22 cellular contexts compared by ENCODE assay signal in the genomic region with DNA sequence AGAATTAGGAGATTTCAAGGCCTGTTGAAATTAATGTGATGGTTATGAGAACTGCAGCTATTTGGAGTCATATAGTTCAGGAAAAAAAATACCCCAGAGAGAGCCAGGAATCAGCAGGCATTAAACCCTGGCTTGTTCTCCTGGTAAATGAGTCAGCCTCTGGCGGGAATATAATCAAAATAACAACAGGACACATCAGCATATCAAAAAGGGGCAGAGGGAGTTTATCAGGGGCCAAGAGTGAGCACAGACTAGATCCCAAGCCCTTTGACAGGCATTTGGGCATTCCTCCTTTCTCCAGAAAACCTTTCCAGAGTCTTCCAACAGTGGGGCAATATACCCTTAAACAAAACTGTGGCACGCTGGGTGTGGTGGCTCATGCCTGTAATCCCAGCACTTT. TPM values are rescaled to one million over a fixed set of nuclear protein-coding genes. Genes with fewer than 3 reads are reported as not detected.
DNase-seq lines count a peak whose midpoint lies in the region; ATAC-seq, FAIRE-seq and TF ChIP-seq lines count a peak whose summit lies in the region.
"Had no signal": no experiment of that assay in that cellular context is flagged by ENCODE, and none has a peak within 500 bp of the region (broad histone marks: within the 10 kb centered on the region; RNA-seq: fewer than 3 reads in every experiment).

No MANE protein-coding gene starts in this region.

- H4K5ac ChIP-seq in H1 (ENCODE audit: insufficient read length, low read depth, low read length), result no peak overlapping the region

- H3K18ac ChIP-seq in H1 (ENCODE audit: extremely low read depth, low read length), result no peak overlapping the region

- H2AFZ ChIP-seq in H1 (ENCODE audit: low read length), result no peak overlapping the region

- H3K4me1 ChIP-seq in HUES48 (ENCODE audit: control insufficient read depth, insufficient read depth, low read length), result peaks cover 84% of the 10 kb centered on the region
- peaks cover 14 to 36% (median 29%) of the 10 kb centered on the region in 4 experiments for H3K4me1 ChIP-seq in H1 (replicated peaks in 1 of 4; ENCODE audit: control insufficient read depth in 3 of 4, insufficient read depth in 4 of 4, low read length in 3 of 4)
- H3K4me1 ChIP-seq in vagina, result peaks cover 39% of the 10 kb centered on the region
- no peaks in the 10 kb centered on the region for H3K4me1 ChIP-seq in foreskin keratinocyte
- H3K4me1 ChIP-seq: BE2C had no signal

- peak overlapping the region; percentile 94 for H3K27ac ChIP-seq in HUES48 (ENCODE audit: low read depth, low read length)
- peak overlapping the region; percentile 74; the same call in 1 of the 2 replicates for H3K27ac ChIP-seq in H1 (ENCODE audit: low read depth, low read length)
- H3K27ac ChIP-seq in vagina, result peak overlapping the region; percentile 30
- H3K27ac ChIP-seq in foreskin keratinocyte, result no peak overlapping the region
- H3K27ac ChIP-seq: upper lobe of left lung had no signal

- H3K56ac ChIP-seq in H1 (replicated peaks; ENCODE audit: insufficient read length, low read depth, low read length), result no peak overlapping the region

- POLR2A ChIA-PET in H1 (lab: Charles Lee; ENCODE audit: partially characterized antibody), result interaction anchor here (0.9 to 3.3 kb wide), 6 partner anchors 15 to 67 kb away, joined by 3 to 27 read pairs (median 4); a partner anchor contains a TSS

- no peak; a peak in 1 of 3 replicates for TF ChIP-seq EP300 in H1 (IDR thresholded peaks at IDR 0.05; ENCODE audit: borderline replicate concordance in 1 of 2, low read depth in 2 of 2, low read length in 2 of 2)

- CTCF ChIA-PET in H1 (lab: Charles Lee; ENCODE audit: partially characterized antibody), result interaction anchor here (1.0 to 1.5 kb wide), 3 partner anchors 12 to 75 kb away, joined by 3 to 4 read pairs (median 3); no protein-coding TSS in a partner anchor

- no peak overlapping the region for H2BK20ac ChIP-seq in H1 (ENCODE audit: low read length)

- H3K9me3 ChIP-seq in HUES48 (ENCODE audit: control insufficient read depth, insufficient read depth, low read length), result no peaks in the 10 kb centered on the region
- no peaks in the 10 kb centered on the region for H3K9me3 ChIP-seq in H1 (ENCODE audit: insufficient read depth in 2 of 2, low read depth in 1 of 2, low read length in 1 of 2)
- no peaks in the 10 kb centered on the region for H3K9me3 ChIP-seq in vagina
- H3K9me3 ChIP-seq: BE2C, upper lobe of left lung had no signal

- TF ChIP-seq CTCF in H1 (IDR thresholded peaks at IDR 0.05; ENCODE audit: control extremely low read depth in 1 of 3, insufficient read depth in 1 of 3, low read depth in 1 of 3, low read length in 3 of 3) (no peak), vagina (IDR thresholded peaks at IDR 0.05) (no peak), foreskin keratinocyte (conservative IDR thresholded peaks at IDR 0.05) (no peak)

- peak overlapping the region; percentile 30 for H3K4me3 ChIP-seq in HUES48 (ENCODE audit: low read depth, low read length)
- H3K4me3 ChIP-seq in H1 (ENCODE audit: extremely low read depth in 1 of 4, insufficient read depth in 2 of 4, low read depth in 3 of 4, low read length in 4 of 4), result peak overlapping the region in 1 of 4 experiments; percentile 44; a peak in 2 of 8 replicates
- H3K4me3 ChIP-seq in vagina, result no peak overlapping the region
- H3K4me3 ChIP-seq: upper lobe of left lung had no signal

- 0 out of 2 replicates have a peak overlapping the region, but pooled peaks have one; percentile 42 for H2BK12ac ChIP-seq in H1 (ENCODE audit: low read depth, low read length)

- intact Hi-C loops in vagina (cut with DNase I), result no loop called here

- H3K27me3 ChIP-seq in HUES48 (ENCODE audit: control insufficient read depth, insufficient read depth, low read length) (no peaks in the 10 kb centered on the region), H1 (replicated peaks in 1 of 4; ENCODE audit: control insufficient read depth in 3 of 4, extremely low read depth in 1 of 4, insufficient read depth in 3 of 4, low read length in 3 of 4) (no peaks in the 10 kb centered on the region), vagina (no peaks in the 10 kb centered on the region), foreskin keratinocyte (no peaks in the 10 kb centered on the region)
- H3K27me3 ChIP-seq: BE2C, upper lobe of left lung had no signal

- no peak overlapping the region for H4K91ac ChIP-seq in H1 (replicated peaks; ENCODE audit: insufficient read length, low read length)

- no peak for TF ChIP-seq RAD21 in H1 (IDR thresholded peaks at IDR 0.05 in 1 of 2, conservative IDR thresholded peaks at IDR 0.05 in 1 of 2; ENCODE audit: low read depth in 2 of 2, low read length in 2 of 2)

- H3K4ac ChIP-seq in H1 (replicated peaks; ENCODE audit: insufficient read length, low read depth, low read length), result no peak overlapping the region

- no peak overlapping the region for H3K23ac ChIP-seq in H1 (ENCODE audit: insufficient read length)

- H4K20me1 ChIP-seq in H1 (replicated peaks in 1 of 2; ENCODE audit: control insufficient read depth in 1 of 2, insufficient read depth in 2 of 2, low read length in 2 of 2), result peaks cover 2 to 8% of the 10 kb centered on the region in 2 experiments

- H2BK120ac ChIP-seq in H1 (replicated peaks; ENCODE audit: low read depth, low read length), result no peak overlapping the region

- ATAC-seq in foreskin keratinocyte, result no peak
- ATAC-seq: natural killer cell; stimulated activated naive CD8-positive, alpha-beta T cell treated with anti-CD3 and anti-CD28 coated beads, Interleukin-15, amount 100 ng/mL, for 72 hours had no signal

- H3K14ac ChIP-seq in H1 (ENCODE audit: insufficient read length), result no peak overlapping the region

- peaks cover 2% of the 10 kb centered on the region; the same call in 1 of the 2 replicates for H3K23me2 ChIP-seq in H1 (ENCODE audit: low read depth, low read length)

- H3K9ac ChIP-seq in HUES48 (ENCODE audit: low read depth, low read length), result peak overlapping the region; percentile 25; the same call in 1 of the 2 replicates
- no peak overlapping the region for H3K9ac ChIP-seq in H1 (replicated peaks in 1 of 4; ENCODE audit: extremely low read depth in 1 of 4, low read depth in 3 of 4, low read length in 3 of 4)

- no peak overlapping the region for H2AK5ac ChIP-seq in H1 (ENCODE audit: low read depth, low read length)

- TF ChIP-seq POLR2A in H1 (IDR thresholded peaks at IDR 0.05; ENCODE audit: control extremely low read depth in 1 of 2, low read depth in 2 of 2, low read length in 2 of 2), result no peak
- TF ChIP-seq POLR2A in vagina (IDR thresholded peaks at IDR 0.05), result no peak

- H2BK5ac ChIP-seq in H1 (ENCODE audit: low read depth, low read length), result peak overlapping the region; percentile 40; the same call in 1 of the 2 replicates

- H2BK15ac ChIP-seq in H1 (ENCODE audit: low read length), result no peak overlapping the region

- peaks cover 7 to 72% of the 10 kb centered on the region in 2 experiments; a peak in 3 of 4 replicates for H3K79me2 ChIP-seq in H1 (ENCODE audit: control insufficient read depth in 1 of 2, insufficient read depth in 2 of 2, low read length in 2 of 2)

- FAIRE-seq in H1 (lab: Jason Lieb, UNC), result peak; percentile 98
- no peak for FAIRE-seq in HTR-8/SVneo (lab: Jason Lieb, UNC)
- FAIRE-seq: bronchial epithelial cell, GM19239 had no signal

- H3K4me2 ChIP-seq in H1 (ENCODE audit: insufficient read depth in 1 of 2, low read depth in 2 of 2, low read length in 2 of 2), result peak overlapping the region; percentile 57 to 62

- 0% methylated on average over 2 of the region's 2 CpGs; no CpG with 5 or more reads in 1 of the 2 experiments for WGBS in H1 (ENCODE audit: extremely low coverage in 1 of 2, insufficient coverage in 1 of 2, insufficient read length in 1 of 2, insufficient replicate concordance in 2 of 2, low coverage in 1 of 2, low lambda C conversion rate in 2 of 2, missing lambda C conversion rate in 1 of 2), 2 experiments

- 0 out of 2 replicates have a peak, but pooled peaks cover 3% of the 10 kb centered on the region for H3K36me3 ChIP-seq in HUES48 (ENCODE audit: control insufficient read depth, insufficient read depth, low read length)
- H3K36me3 ChIP-seq in H1 (ENCODE audit: control insufficient read depth in 2 of 4, insufficient read depth in 4 of 4, low read length in 3 of 4), result peaks cover 0 to 3% (median 0%) of the 10 kb centered on the region in 4 experiments; a peak in 1 of 8 replicates
- no peaks in the 10 kb centered on the region for H3K36me3 ChIP-seq in vagina
- H3K36me3 ChIP-seq: BE2C, upper lobe of left lung had no signal

- no peak overlapping the region for H4K8ac ChIP-seq in H1 (ENCODE audit: extremely low read depth, insufficient read depth, low read length)

- H3K79me1 ChIP-seq in H1 (ENCODE audit: low read depth, low read length), result peaks cover 3% of the 10 kb centered on the region; the same call in 1 of the 2 replicates

- DNase-seq in H1 (ENCODE audit: low read depth in 1 of 2, low spot score in 2 of 2) (no peak), iPS-NIHi11 (ENCODE audit: low spot score) (peak; percentile 65), vagina (ENCODE audit: extremely low spot score in 2 of 2) (no peak), hypothalamus (lab: John Stamatoyannopoulos, UW) (no peak), KG1 (lab: John Stamatoyannopoulos, UW) (no peak), HTR-8/SVneo (ENCODE audit: insufficient read length, low spot score) (no peak), foreskin keratinocyte (no peak)
- DNase-seq: activated CD4-positive, CD25-positive, alpha-beta regulatory T cell treated with anti-CD3 and anti-CD28 coated beads, Interleukin-2, amount 50 U/mL, for 72 hours; BE2C; dermis blood vessel endothelial cell; glutamatergic neuron; kidney glomerular epithelial cell; natural killer cell; NCI-H187; NCI-H446 treated with DMSO at 0.1 percent for 48 hours; NK-92 treated with Interleukin-12 subunit alpha and Interleukin-12 subunit beta, amount 100 ng/mL, for 24 hours; stimulated activated CD4-positive, alpha-beta T cell treated with anti-CD3 and anti-CD28 coated beads, Interleukin-2, amount 100 ng/mL, for 48 hours; stimulated activated naive CD8-positive, alpha-beta T cell treated with anti-CD3 and anti-CD28 coated beads, Interleukin-15, amount 100 ng/mL, for 72 hours; upper lobe of left lung had no signal

TF ChIP-seq in H1, 55 proteins besides CTCF, POLR2A, EP300 and RAD21 (continues in another document):
- TF ChIP-seq GTF2F1 (IDR thresholded peaks at IDR 0.05; ENCODE audit: borderline replicate concordance, low read depth, low read length), result no peak

RNA-seq across cellular contexts. Expression of a gene that starts 27.6 kb away (rescaled TPM):
- 42.5 and 44.7 TPM in 2 replicates for total RNA-seq in H1 (2021; fragmentation: NEBNext Ultra II Directional; extraction: Animal tissue kit (Norgen Biotek cat#: 25700))
- polyA plus RNA-seq in H1 (2011; rRNA removed), result 22.2 and 26.4 TPM in 2 replicates
- 24.2 TPM for polyA plus RNA-seq in H1 (2011; cell fraction: cytosol; rRNA removed)
- 42.0 TPM for polyA plus RNA-seq in H1 (2011; cell fraction: nucleus; rRNA removed)
- polyA plus RNA-seq in H1 (2012, experiment 1 of 2), result 28.5 to 35.1 TPM (median 34.0 TPM) in 4 replicates
- polyA plus RNA-seq in H1 (2012, experiment 2 of 2), result 2.8 TPM
- 33.0 TPM for polyA plus RNA-seq in H1 (2013, experiment 1 of 2)
- 31.4 TPM for polyA plus RNA-seq in H1 (2013, experiment 2 of 2)
- polyA minus RNA-seq in H1 (2011; rRNA and poly(A)+ RNA removed), result 71.1 and 85.3 TPM in 2 replicates
- polyA minus RNA-seq in H1 (2011; cell fraction: cytosol; rRNA and poly(A)+ RNA removed), result 39.4 TPM
- 70.3 TPM for polyA minus RNA-seq in H1 (2011; cell fraction: nucleus; rRNA and poly(A)+ RNA removed)
- 27.7 TPM for total RNA-seq in vagina
- total RNA-seq in foreskin keratinocyte, result 3.9 and 4.0 TPM in 2 replicates
- 0.81 and 0.90 TPM in 2 replicates for polyA plus RNA-seq in foreskin keratinocyte
- total RNA-seq: natural killer cell had no signal
